In the genomic region with DNA sequence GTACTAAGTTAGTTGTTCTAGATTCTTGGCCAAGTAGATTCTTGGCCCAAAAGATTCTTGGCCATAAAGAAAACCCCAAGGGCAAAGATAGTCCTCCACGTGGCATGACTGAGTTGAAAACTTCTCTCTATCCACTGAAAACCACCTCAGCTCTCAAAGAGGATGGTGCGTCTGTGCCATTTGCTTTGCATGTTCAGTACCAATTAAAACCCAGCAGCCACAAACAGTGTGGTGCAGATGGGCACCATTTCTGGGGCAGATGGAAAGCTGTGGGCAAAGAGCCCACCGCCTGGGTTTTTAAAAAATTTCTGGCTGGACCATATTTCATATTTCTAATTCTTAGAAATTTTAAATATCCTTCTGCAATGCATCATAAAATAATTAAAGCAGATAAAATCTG, we compare ENCODE assay signal across 21 cellular contexts.
"Had no signal": no experiment of that assay in that cellular context is flagged by ENCODE, and none has a peak within 500 bp of the region (broad histone marks: within the 10 kb centered on the region; RNA-seq: fewer than 3 reads in every experiment).

No MANE protein-coding gene starts in this region.

- H3K27me3 ChIP-seq: MG63 had no signal

- H3K4me3 ChIP-seq: MG63 had no signal

- ATAC-seq: HepG2, SK-N-SH treated with all-trans-retinoic acid at 6 μM for 48 hours had no signal

- H3K36me3 ChIP-seq: MG63 had no signal

- H3K9me3 ChIP-seq: MG63 had no signal

- DNase-seq: IMR-90, Karpas-422, KG1, MG63, NCI-H1092, NCI-H1105 treated with DMSO at 0.1 percent for 48 hours, NCI-H1417 treated with DMSO at 0.1 percent for 48 hours, NCI-H146, NCI-H187 treated with DMSO at 0.1 percent for 48 hours, NCI-H2029 treated with DMSO at 0.1 percent for 48 hours, NCI-H2171 treated with DMSO at 0.1 percent for 48 hours, NCI-H345, NCI-H510A, NCI-H524 treated with DMSO at 0.1 percent for 48 hours, NCI-H69, NCI-H774, Right ventricle myocardium superior, RPMI8226, T-helper 1 cell had no signal
